In the genomic region with DNA sequence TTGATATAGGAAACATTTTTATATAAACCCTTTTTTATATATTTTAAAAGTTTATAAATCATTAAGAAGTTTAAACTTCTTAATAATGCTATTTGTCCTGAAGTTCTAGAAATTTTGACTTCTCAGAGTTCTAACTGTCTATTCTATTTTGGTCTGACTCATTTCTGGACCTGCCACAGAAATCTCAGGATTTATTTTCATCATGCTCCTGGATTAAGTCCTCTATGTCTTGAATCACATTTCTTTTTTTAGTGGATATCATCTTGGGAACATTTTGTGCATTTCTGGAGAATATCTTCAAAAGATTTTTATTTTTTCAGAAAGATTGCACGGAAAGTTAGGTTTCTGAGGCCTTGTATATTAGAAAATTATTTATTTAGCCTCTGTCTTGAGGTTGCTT, we compare ENCODE assay signal across 38 cellular contexts.
"Had no signal": no experiment of that assay in that cellular context is flagged by ENCODE, and none has a peak within 500 bp of the region (broad histone marks: within the 10 kb centered on the region; RNA-seq: fewer than 3 reads in every experiment).

No MANE protein-coding gene starts in this region.

- H3K36me3 ChIP-seq: adrenal gland, ascending aorta, brain microvascular endothelial cell, breast epithelium, cardiac muscle cell had no signal

- H3K4me3 Mint-ChIP-seq: activated naive CD4-positive, alpha-beta T cell treated with anti-CD3 and anti-CD28 coated beads for 36 hours; activated naive CD4-positive, alpha-beta T cell treated with anti-CD3 and anti-CD28 coated beads, Interleukin-2, amount 10 ng/mL, durations not matched to agents 7 days and 5 days; activated naive CD4-positive, alpha-beta T cell treated with anti-CD3 and anti-CD28 coated beads, Interleukin-2, amount 50 U/mL, for 24 hours; activated naive CD8-positive, alpha-beta T cell; activated naive CD8-positive, alpha-beta T cell treated with anti-CD3 and anti-CD28 coated beads for 36 hours; activated naive CD8-positive, alpha-beta T cell treated with anti-CD3 and anti-CD28 coated beads, Interleukin-2, amount 10 ng/mL, durations not matched to agents 7 days and 5 days; activated naive CD8-positive, alpha-beta T cell treated with anti-CD3 and anti-CD28 coated beads, Interleukin-2, amount 50 U/mL, for 24 hours; activated T-cell treated with anti-CD3 and anti-CD28 coated beads, Interleukin-2, amount 50 U/mL, for 24 hours; activated T-cell treated with anti-CD3 and anti-CD28 coated beads, Interleukin-2, amount 50 U/mL, for 4 hours; activated T-cell treated with anti-CD3 and anti-CD28 coated beads, Interleukin-2, amount 50 U/mL, for 72 hours; activated T-helper 1 cell treated with anti-CD3 and anti-CD28 coated beads, Interleukin-12 subunit alpha, Interleukin-12 subunit beta, Interleukin-2, Interleukin-4 antibody, amounts not matched to agents 30 ng/mL and 10 ng/mL and 1 ng/mL, durations not matched to agents 14 hours and 24 hours and 36 hours; activated T-helper 17 cell treated with anti-CD3 and anti-CD28 coated beads, Interleukin-2, amount 50 U/mL, for 72 hours; brain; central memory CD8-positive, alpha-beta T cell had no signal

- H3K27me3 ChIP-seq: adrenal gland, ascending aorta, body of pancreas, brain microvascular endothelial cell, breast epithelium, cardiac muscle cell had no signal

- H3K9me3 Mint-ChIP-seq: activated naive CD8-positive, alpha-beta T cell treated with anti-CD3 and anti-CD28 coated beads, Interleukin-2, amount 50 U/mL, for 24 hours; activated T-helper 2 cell treated with anti-CD3 and anti-CD28 coated beads, Interferon-gamma antibody, Interleukin-2, Interleukin-4, amounts not matched to agents 10 μg/mL and 5 μg/mL and 100 μg/mL, durations not matched to agents 14 hours and 24 hours and 36 hours had no signal

- ATAC-seq: activated naive CD4-positive, alpha-beta T cell treated with anti-CD3 and anti-CD28 coated beads, Interleukin-2, amount 50 U/mL, for 72 hours; activated naive CD8-positive, alpha-beta T cell treated with anti-CD3 and anti-CD28 coated beads, Interleukin-2, amount 50 U/mL, for 24 hours; activated T-cell treated with anti-CD3 and anti-CD28 coated beads, Interleukin-2, amount 50 U/mL, for 4 hours; activated T-cell treated with anti-CD3 and anti-CD28 coated beads, Interleukin-2, amount 50 U/mL, for 72 hours; activated T-helper 17 cell treated with anti-CD3 and anti-CD28 coated beads, Interleukin-2, amount 50 U/mL, for 72 hours; body of pancreas had no signal

- H3K4me1 ChIP-seq: adrenal gland, ascending aorta, body of pancreas, breast epithelium had no signal

- H3K4me3 ChIP-seq: adrenal gland, ascending aorta, body of pancreas, breast epithelium, cardiac muscle cell had no signal

- H3K27me3 Mint-ChIP-seq: activated naive CD4-positive, alpha-beta T cell treated with anti-CD3 and anti-CD28 coated beads, Interleukin-2, amount 10 ng/mL, durations not matched to agents 7 days and 5 days; activated naive CD4-positive, alpha-beta T cell treated with anti-CD3 and anti-CD28 coated beads, Interleukin-2, amount 50 U/mL, for 24 hours; activated naive CD8-positive, alpha-beta T cell treated with anti-CD3 and anti-CD28 coated beads for 36 hours; activated naive CD8-positive, alpha-beta T cell treated with anti-CD3 and anti-CD28 coated beads, Interleukin-2, amount 10 ng/mL, durations not matched to agents 7 days and 5 days; activated naive CD8-positive, alpha-beta T cell treated with anti-CD3 and anti-CD28 coated beads, Interleukin-2, amount 50 U/mL, for 24 hours; activated T-helper 17 cell treated with anti-CD3 and anti-CD28 coated beads, Interleukin-2, amount 50 U/mL, for 72 hours; central memory CD8-positive, alpha-beta T cell had no signal

- H3K4me1 Mint-ChIP-seq: activated naive CD4-positive, alpha-beta T cell treated with anti-CD3 and anti-CD28 coated beads, Interleukin-2, amount 10 ng/mL, durations not matched to agents 7 days and 5 days; activated naive CD4-positive, alpha-beta T cell treated with anti-CD3 and anti-CD28 coated beads, Interleukin-2, amount 50 U/mL, for 24 hours; activated naive CD8-positive, alpha-beta T cell treated with anti-CD3 and anti-CD28 coated beads, Interleukin-2, amount 10 ng/mL, durations not matched to agents 7 days and 5 days; activated naive CD8-positive, alpha-beta T cell treated with anti-CD3 and anti-CD28 coated beads, Interleukin-2, amount 50 U/mL, for 24 hours; activated T-helper 17 cell treated with anti-CD3 and anti-CD28 coated beads, Interleukin-2, amount 50 U/mL, for 72 hours; brain; central memory CD8-positive, alpha-beta T cell had no signal

- DNase-seq: activated effector memory CD4-positive, alpha-beta T cell treated with anti-CD3 and anti-CD28 coated beads, Interleukin-2, amount 50 U/mL, for 16 hours; activated effector memory CD4-positive, alpha-beta T cell treated with Interleukin-2 at 50 U/mL for 16 hours; activated gamma-delta T cell; activated gamma-delta T cell treated with Interleukin-2 at 50 U/mL for 16 hours; activated naive CD4-positive, alpha-beta T cell; activated naive CD4-positive, alpha-beta T cell treated with anti-CD3 and anti-CD28 coated beads for 36 hours; activated naive CD4-positive, alpha-beta T cell treated with anti-CD3 and anti-CD28 coated beads, Interleukin-2, amount 10 ng/mL, durations not matched to agents 7 days and 5 days; activated naive CD4-positive, alpha-beta T cell treated with anti-CD3 and anti-CD28 coated beads, Interleukin-2, amount 50 U/mL, for 16 hours; activated naive CD4-positive, alpha-beta T cell treated with Interleukin-2 at 50 U/mL for 16 hours; activated naive CD8-positive, alpha-beta T cell treated with anti-CD3 and anti-CD28 coated beads for 36 hours; activated naive CD8-positive, alpha-beta T cell treated with anti-CD3 and anti-CD28 coated beads, Interleukin-2, amount 10 ng/mL, durations not matched to agents 7 days and 5 days; activated naive CD8-positive, alpha-beta T cell treated with anti-CD3 and anti-CD28 coated beads, Interleukin-2, amount 50 U/mL, for 24 hours; activated T-cell treated with anti-CD3 and anti-CD28 coated beads for 4 hours; activated T-cell treated with anti-CD3 and anti-CD28 coated beads, Interleukin-2, amount 50 U/mL, for 1 hour; activated T-cell treated with anti-CD3 and anti-CD28 coated beads, Interleukin-2, amount 50 U/mL, for 24 hours; activated T-cell treated with anti-CD3 and anti-CD28 coated beads, Interleukin-2, amount 50 U/mL, for 4 hours; activated T-cell treated with anti-CD3 and anti-CD28 coated beads, Interleukin-2, amount 50 U/mL, for 48 hours; activated T-cell treated with anti-CD3 and anti-CD28 coated beads, Interleukin-2, amount 50 U/mL, for 72 hours; adrenal gland; amniotic stem cell; anterior cingulate cortex; aorta; body of pancreas; brain microvascular endothelial cell; caudate nucleus; central memory CD4-positive, alpha-beta T cell; cerebellar nuclear complex had no signal

- H3K36me3 Mint-ChIP-seq: activated naive CD4-positive, alpha-beta T cell treated with anti-CD3 and anti-CD28 coated beads, Interleukin-2, amount 10 ng/mL, durations not matched to agents 7 days and 5 days; activated naive CD4-positive, alpha-beta T cell treated with anti-CD3 and anti-CD28 coated beads, Interleukin-2, amount 50 U/mL, for 24 hours; activated naive CD4-positive, alpha-beta T cell treated with anti-CD3 and anti-CD28 coated beads, Interleukin-2, amount 50 U/mL, for 72 hours; activated naive CD8-positive, alpha-beta T cell; activated naive CD8-positive, alpha-beta T cell treated with anti-CD3 and anti-CD28 coated beads for 36 hours; activated naive CD8-positive, alpha-beta T cell treated with anti-CD3 and anti-CD28 coated beads, Interleukin-2, amount 10 ng/mL, durations not matched to agents 7 days and 5 days had no signal

- H3K9me3 ChIP-seq: adrenal gland, body of pancreas had no signal

- H3K27ac Mint-ChIP-seq: activated naive CD4-positive, alpha-beta T cell treated with anti-CD3 and anti-CD28 coated beads for 36 hours; activated naive CD4-positive, alpha-beta T cell treated with anti-CD3 and anti-CD28 coated beads, Interleukin-2, amount 10 ng/mL, durations not matched to agents 7 days and 5 days; activated naive CD4-positive, alpha-beta T cell treated with anti-CD3 and anti-CD28 coated beads, Interleukin-2, amount 50 U/mL, for 72 hours; activated naive CD8-positive, alpha-beta T cell; activated naive CD8-positive, alpha-beta T cell treated with anti-CD3 and anti-CD28 coated beads, Interleukin-2, amount 10 ng/mL, durations not matched to agents 7 days and 5 days; activated naive CD8-positive, alpha-beta T cell treated with anti-CD3 and anti-CD28 coated beads, Interleukin-2, amount 50 U/mL, for 24 hours; activated T-cell treated with anti-CD3 and anti-CD28 coated beads, Interleukin-2, amount 50 U/mL, for 24 hours; activated T-cell treated with anti-CD3 and anti-CD28 coated beads, Interleukin-2, amount 50 U/mL, for 72 hours; activated T-helper 1 cell treated with anti-CD3 and anti-CD28 coated beads, Interleukin-12 subunit alpha, Interleukin-12 subunit beta, Interleukin-2, Interleukin-4 antibody, amounts not matched to agents 30 ng/mL and 10 ng/mL and 1 ng/mL, durations not matched to agents 14 hours and 24 hours and 36 hours; activated T-helper 17 cell treated with anti-CD3 and anti-CD28 coated beads, Interleukin-2, amount 50 U/mL, for 72 hours; activated T-helper 2 cell treated with anti-CD3 and anti-CD28 coated beads, Interferon-gamma antibody, Interleukin-2, Interleukin-4, amounts not matched to agents 10 μg/mL and 5 μg/mL and 100 μg/mL, durations not matched to agents 14 hours and 24 hours and 36 hours; brain had no signal

- H3K27ac ChIP-seq: adrenal gland, ascending aorta, body of pancreas, brain microvascular endothelial cell, breast epithelium, cardiac muscle cell had no signal
